In genomic region chr10:50431118-50431517, GRCh38 we compare ENCODE assay signal across 9 cellular contexts.
DNase-seq lines count a peak whose midpoint lies in the region; ATAC-seq, FAIRE-seq and TF ChIP-seq lines count a peak whose summit lies in the region.
"Had no signal": no experiment of that assay in that cellular context is flagged by ENCODE, and none has a peak within 500 bp of the region (broad histone marks: within the 10 kb centered on the region; RNA-seq: fewer than 3 reads in every experiment).

No MANE protein-coding gene starts in this region.

- DNase-seq in AG09309 (ENCODE audit: low read depth) (peak; percentile 73), HCEC 1CT (peak; percentile 71), bronchial epithelial cell (ENCODE audit: low read depth) (peak; percentile 34), lower lobe of right lung (no peak), NCI-H748 (lab: John Stamatoyannopoulos, UW; ENCODE audit: unreplicated experiment) (no peak), NCI-H1436 (lab: John Stamatoyannopoulos, UW) (no peak), DMS53 (lab: John Stamatoyannopoulos, UW) (no peak)
- DNase-seq: body of pancreas had no signal

- H3K4me1 ChIP-seq in lower lobe of right lung = peaks cover 8% of the 10 kb centered on the region
- H3K4me1 ChIP-seq: body of pancreas had no signal

- intact Hi-C loops in lower lobe of right lung (cut with DNase I) = no loop called here

- FAIRE-seq in bronchial epithelial cell (lab: Jason Lieb, UNC) = no peak

- ATAC-seq in lower lobe of right lung = peak; percentile 47 to 81
- ATAC-seq in GM18519 (IDR thresholded peaks at IDR 0.05; ENCODE audit: low FRiP score, unreplicated experiment) = no peak
- ATAC-seq: body of pancreas had no signal

- no peaks in the 10 kb centered on the region for H3K27me3 ChIP-seq in bronchial epithelial cell (ENCODE audit: control insufficient read depth, insufficient read depth, low read length)
- H3K27me3 ChIP-seq in lower lobe of right lung (ENCODE audit: low read depth) = no peaks in the 10 kb centered on the region
- H3K27me3 ChIP-seq: body of pancreas had no signal

- TF ChIP-seq CTCF in AG09309 (IDR thresholded peaks at IDR 0.05; ENCODE audit: control insufficient read depth, insufficient read depth, low read depth, low read length, missing control alignments) = no peak
- no peak for TF ChIP-seq CTCF in bronchial epithelial cell (IDR thresholded peaks at IDR 0.05; ENCODE audit: insufficient read depth, low read length, severe bottlenecking)
- TF ChIP-seq CTCF in lower lobe of right lung (IDR thresholded peaks at IDR 0.05) = no peak

- H3K4me3 ChIP-seq in AG09309 (ENCODE audit: control insufficient read depth, low read depth, low read length) (peak overlapping the region; percentile 2; the same call in 1 of the 2 replicates), bronchial epithelial cell (ENCODE audit: low read depth, low read length) (no peak overlapping the region), lower lobe of right lung (no peak overlapping the region)
- H3K4me3 ChIP-seq: body of pancreas had no signal

- no peaks in the 10 kb centered on the region for H3K9me3 ChIP-seq in lower lobe of right lung
- H3K9me3 ChIP-seq: body of pancreas had no signal

- H3K36me3 ChIP-seq in bronchial epithelial cell (ENCODE audit: control insufficient read depth, insufficient read depth, low read length) = no peaks in the 10 kb centered on the region
- H3K36me3 ChIP-seq in lower lobe of right lung = no peaks in the 10 kb centered on the region

- H3K27ac ChIP-seq in lower lobe of right lung = peak overlapping the region; percentile 16

Comparison
In these comparisons a context has a peak if more than half of its experiments do, and no peak if none do; other contexts are left out.
1. DNase-seq: peak in AG09309 (single experiment), HCEC 1CT (single experiment) and bronchial epithelial cell (single experiment); none in lower lobe of right lung (single experiment), NCI-H748 (single experiment), NCI-H1436 (single experiment) and DMS53 (single experiment).